In genomic region chr18:80161781-80162417, GRCh38 we compare ENCODE assay signal across 31 cellular contexts.
"Had no signal": no experiment of that assay in that cellular context is flagged by ENCODE, and none has a peak within 500 bp of the region (broad histone marks: within the 10 kb centered on the region; RNA-seq: fewer than 3 reads in every experiment).

No MANE protein-coding gene starts in this region.

- H3K9me3 ChIP-seq: MG63 had no signal

- DNase-seq: activated B cell treated with CpG ODN at 0.5 μM for 24 hours; activated CD4-positive, alpha-beta memory T cell treated with anti-CD3 and anti-CD28 coated beads for 36 hours; activated CD4-positive, alpha-beta T cell treated with anti-CD3 and anti-CD28 coated beads for 4 hours; activated CD4-positive, alpha-beta T cell treated with anti-CD3 and anti-CD28 coated beads, Interleukin-2, amount 50 U/mL, for 1 hour; activated CD4-positive, CD25-positive, alpha-beta regulatory T cell treated with anti-CD3 and anti-CD28 coated beads, Interleukin-2, amount 50 U/mL, for 72 hours; activated CD8-positive, alpha-beta memory T cell treated with anti-CD3 and anti-CD28 coated beads, Interleukin-2, amount 50 U/mL, for 4 hours; activated effector memory CD4-positive, alpha-beta T cell treated with Interleukin-2 at 50 U/mL for 16 hours; activated naive CD4-positive, alpha-beta T cell treated with anti-CD3 and anti-CD28 coated beads, Interleukin-2, amount 10 ng/mL, durations not matched to agents 7 days and 5 days; activated naive CD8-positive, alpha-beta T cell treated with anti-CD3 and anti-CD28 coated beads, Interleukin-2, amount 50 U/mL, for 24 hours; activated T-cell treated with anti-CD3 and anti-CD28 coated beads for 4 hours; activated T-cell treated with anti-CD3 and anti-CD28 coated beads, Interleukin-2, amount 50 U/mL, for 4 hours; anterior cingulate cortex; brain microvascular endothelial cell; central memory CD4-positive, alpha-beta T cell; Karpas-422; MG63; NCI-H1048; NCI-H1105 treated with DMSO at 0.1 percent for 48 hours; NCI-H1436; NCI-H1694; NCI-H1930; NCI-H2081 treated with DMSO at 0.1 percent for 48 hours; NCI-H345; NCI-H524 treated with DMSO at 0.1 percent for 48 hours; Peyer's patch; RPMI8226; SIG-M5; T-cell; T-helper 2 cell; T-helper 9 cell had no signal

- H3K36me3 ChIP-seq: brain microvascular endothelial cell, MG63, Peyer's patch had no signal

- H3K27me3 ChIP-seq: brain microvascular endothelial cell, MG63, Peyer's patch had no signal

- H3K27ac ChIP-seq: brain microvascular endothelial cell, Peyer's patch, VCaP had no signal

- H3K4me3 ChIP-seq: MG63, Peyer's patch had no signal
